In genomic region chr16:88884569-88885271, GRCh38 we compare ENCODE assay signal across 20 cellular contexts. TPM values are rescaled to one million over a fixed set of nuclear protein-coding genes. Genes with fewer than 3 reads are reported as not detected.
DNase-seq lines count a peak whose midpoint lies in the region; ATAC-seq and TF ChIP-seq lines count a peak whose summit lies in the region.
"Had no signal": no experiment of that assay in that cellular context is flagged by ENCODE, and none has a peak within 500 bp of the region (broad histone marks: within the 10 kb centered on the region; RNA-seq: fewer than 3 reads in every experiment).

No MANE protein-coding gene starts in this region.

- H3K27ac ChIP-seq in BLaER1 treated with 17β-estradiol and CSF1 and Interleukin-3, amounts not matched to agents 10 nM and 100 nM, result peak overlapping the region in 3 of 11 experiments; percentile 13 to 45 (median 27); a peak in 3 of 22 replicates
- H3K27ac ChIP-seq in neuronal stem cell (replicated peaks; ENCODE audit: low read length) (no peak overlapping the region), dorsolateral prefrontal cortex (peak overlapping the region in 5 of 59 donors; percentile 26 to 89 (median 36))
- H3K27ac ChIP-seq: C4-2B, HL-60 had no signal

- no peaks in the 10 kb centered on the region for H3K9me3 Mint-ChIP-seq in WTC11
- H3K9me3 Mint-ChIP-seq: CD4-positive, alpha-beta T cell had no signal

- intact Hi-C loops in dorsolateral prefrontal cortex (cut with DNase I), result no loop called here
- intact Hi-C loops in mucosa of descending colon (cut with DNase I, micrococcal nuclease), result no loop called here

- H3K23ac ChIP-seq in neuronal stem cell (ENCODE audit: low read depth, low read length, poor library complexity), result peak overlapping the region; percentile 85

- no peak overlapping the region for H4K8ac ChIP-seq in neuronal stem cell (ENCODE audit: low read depth, low read length)

- H3K4me2 ChIP-seq in BLaER1 treated with 17β-estradiol and CSF1 and Interleukin-3, amounts not matched to agents 10 nM and 100 nM, result peak overlapping the region in 7 of 11 experiments; percentile 1 to 91 (median 82); a peak in 13 of 22 replicates
- H3K4me2 ChIP-seq in neuronal stem cell (ENCODE audit: insufficient read depth, low read length, poor library complexity, severe bottlenecking), result no peak overlapping the region

- no peak for ATAC-seq in WTC11
- ATAC-seq in GM18907 (IDR thresholded peaks at IDR 0.05; ENCODE audit: unreplicated experiment), result no peak
- no peak for ATAC-seq in mucosa of descending colon

- no peak overlapping the region for H2BK15ac ChIP-seq in neuronal stem cell (ENCODE audit: low read length)

- H3K36me3 Mint-ChIP-seq in WTC11, result no peaks in the 10 kb centered on the region

- H3K4me1 ChIP-seq in BLaER1 treated with 17β-estradiol and CSF1 and Interleukin-3, amounts not matched to agents 10 nM and 100 nM, result peaks cover 33 to 94% (median 82%) of the 10 kb centered on the region in 10 experiments
- H3K4me1 ChIP-seq in neuronal stem cell (ENCODE audit: control insufficient read depth in 2 of 2, insufficient read depth in 1 of 2, low read depth in 1 of 2, low read length in 2 of 2) (peaks cover 13 to 14% of the 10 kb centered on the region in 2 donors), mucosa of descending colon (ENCODE audit: low read depth) (peaks cover 9% of the 10 kb centered on the region)

- peaks cover 4 to 5% (median 4%) of the 10 kb centered on the region in 11 experiments; a peak in 20 of 22 replicates for H3K9me3 ChIP-seq in BLaER1 treated with 17β-estradiol and CSF1 and Interleukin-3, amounts not matched to agents 10 nM and 100 nM (replicated peaks in 1 of 11)
- H3K9me3 ChIP-seq in neuronal stem cell (replicated peaks in 1 of 2; ENCODE audit: control insufficient read depth in 2 of 2, insufficient read depth in 1 of 2, low read depth in 1 of 2, low read length in 2 of 2), result peaks cover 0 to 6% of the 10 kb centered on the region in 2 donors
- H3K9me3 ChIP-seq in mucosa of descending colon, result no peaks in the 10 kb centered on the region
- H3K9me3 ChIP-seq: Caco-2 had no signal

- H2BK5ac ChIP-seq in neuronal stem cell (ENCODE audit: low read length), result no peak overlapping the region

- H3K18ac ChIP-seq in neuronal stem cell (ENCODE audit: low read length), result peak overlapping the region; percentile 28

- H3K4me3 ChIP-seq in BLaER1 treated with 17β-estradiol and CSF1 and Interleukin-3, amounts not matched to agents 10 nM and 100 nM, result no peak overlapping the region
- H3K4me3 ChIP-seq in neuronal stem cell (ENCODE audit: low read length in 2 of 2) (no peak overlapping the region), dorsolateral prefrontal cortex (no peak overlapping the region), mucosa of descending colon (no peak overlapping the region)

- H3K27ac Mint-ChIP-seq in WTC11, result peak overlapping the region; percentile 60; the same call in 1 of the 2 replicates
- H3K27ac Mint-ChIP-seq: B cell; CD4-positive, alpha-beta T cell had no signal

- peaks cover 11 to 73% (median 32%) of the 10 kb centered on the region in 11 experiments; a peak in 16 of 22 replicates for H4K20me1 ChIP-seq in BLaER1 treated with 17β-estradiol and CSF1 and Interleukin-3, amounts not matched to agents 10 nM and 100 nM

- POLR2A ChIA-PET in WTC11 (lab: Charles Lee), result no interaction called here

- H3K27me3 Mint-ChIP-seq in WTC11 (ENCODE audit: low read depth), result no peaks in the 10 kb centered on the region; the same call in none of the 2 replicates
- H3K27me3 Mint-ChIP-seq: B cell; CD4-positive, alpha-beta T cell had no signal

- H2AFZ ChIP-seq in neuronal stem cell (ENCODE audit: low read length), result no peak overlapping the region

- H3K4me3 Mint-ChIP-seq in WTC11, result no peak overlapping the region
- H3K4me3 Mint-ChIP-seq: B cell; CD4-positive, alpha-beta T cell had no signal

- TF ChIP-seq CTCF in WTC11 (IDR thresholded peaks at IDR 0.05) (no peak), dorsolateral prefrontal cortex (IDR thresholded peaks at IDR 0.05 in 54 of 56, conservative IDR thresholded peaks at IDR 0.05 in 2 of 56; ENCODE audit: low read depth in 1 of 56, partially characterized antibody in 56 of 56) (no peak), mucosa of descending colon (IDR thresholded peaks at IDR 0.05) (no peak)

- H2BK12ac ChIP-seq in neuronal stem cell (ENCODE audit: low read length), result peak overlapping the region; percentile 41

- H4K91ac ChIP-seq in neuronal stem cell (ENCODE audit: low read depth, low read length, poor library complexity), result no peak overlapping the region

- peak overlapping the region; percentile 84 for H2AK5ac ChIP-seq in neuronal stem cell (ENCODE audit: low read depth, low read length)

- peaks cover 10 to 77% (median 52%) of the 10 kb centered on the region in 11 experiments; a peak in 21 of 22 replicates for H3K36me3 ChIP-seq in BLaER1 treated with 17β-estradiol and CSF1 and Interleukin-3, amounts not matched to agents 10 nM and 100 nM
- no peaks in the 10 kb centered on the region for H3K36me3 ChIP-seq in neuronal stem cell (replicated peaks in 1 of 2; ENCODE audit: control insufficient read depth in 2 of 2, insufficient read depth in 2 of 2, low read length in 2 of 2)
- no peaks in the 10 kb centered on the region for H3K36me3 ChIP-seq in mucosa of descending colon (ENCODE audit: low read depth)

- DNase-seq in WTC11 (ENCODE audit: low spot score) (no peak), neuronal stem cell (ENCODE audit: low spot score) (no peak), dorsolateral prefrontal cortex (no peak), mucosa of descending colon (no peak)
- DNase-seq: Caco-2; CD4-positive, alpha-beta T cell; DMS79; GDM1; GOT3; H7; IMR-90; KBM-7 had no signal

- H3K4me1 Mint-ChIP-seq in WTC11, result no peaks in the 10 kb centered on the region

- WGBS in neuronal stem cell (ENCODE audit: extremely low coverage in 2 of 2, insufficient read length in 2 of 2, insufficient replicate concordance in 1 of 2), 2 donors, result no CpG with 5 or more reads among the region's 39 CpGs

- CTCF ChIA-PET in WTC11 (lab: Charles Lee), result no interaction called here

- peaks cover 11% of the 10 kb centered on the region for H3K79me1 ChIP-seq in neuronal stem cell (ENCODE audit: low read depth, low read length)

- H3K14ac ChIP-seq in neuronal stem cell (ENCODE audit: low read length), result peak overlapping the region; percentile 25

- peak overlapping the region in 2 of 11 experiments; percentile 24 to 27; a peak in 2 of 22 replicates for H3K9ac ChIP-seq in BLaER1 treated with 17β-estradiol and CSF1 and Interleukin-3, amounts not matched to agents 10 nM and 100 nM
- no peak overlapping the region for H3K9ac ChIP-seq in neuronal stem cell (ENCODE audit: low read depth, low read length, poor library complexity)

- H3K4ac ChIP-seq in neuronal stem cell (ENCODE audit: low read length), result no peak overlapping the region

- no peak overlapping the region for H2BK120ac ChIP-seq in neuronal stem cell (ENCODE audit: low read depth, low read length)

- H3K27me3 ChIP-seq in BLaER1 treated with 17β-estradiol and CSF1 and Interleukin-3, amounts not matched to agents 10 nM and 100 nM, result no peaks in the 10 kb centered on the region
- H3K27me3 ChIP-seq in neuronal stem cell (ENCODE audit: control insufficient read depth in 3 of 3, insufficient read depth in 3 of 3, low read depth in 1 of 3, low read length in 3 of 3) (peaks cover 0 to 13% (median 4%) of the 10 kb centered on the region in 3 experiments), dorsolateral prefrontal cortex (peaks cover 0 to 14% (median 0%) of the 10 kb centered on the region in 45 donors)

TF ChIP-seq in WTC11, 78 proteins besides CTCF, POLR2A, EP300 and RAD21 (continues in another document):
- TF ChIP-seq EMX1 (CRISPR knock-in tag; IDR thresholded peaks at IDR 0.05) (no peak), USF2 (CRISPR knock-in tag; IDR thresholded peaks at IDR 0.05) (no peak), ATF2 (CRISPR knock-in tag; IDR thresholded peaks at IDR 0.05; ENCODE audit: borderline replicate concordance, low read depth) (no peak), CREM (CRISPR knock-in tag; IDR thresholded peaks at IDR 0.05) (no peak), NFYB (CRISPR knock-in tag; conservative IDR thresholded peaks at IDR 0.05; ENCODE audit: low read depth) (no peak), IRF2 (CRISPR knock-in tag; IDR thresholded peaks at IDR 0.05; ENCODE audit: borderline replicate concordance, low read depth) (no peak), ZNF138 (CRISPR knock-in tag; conservative IDR thresholded peaks at IDR 0.05) (no peak)

RNA-seq across cellular contexts. Expression of gene PABPN1L, which starts 18.3 kb away (rescaled TPM):
- total RNA-seq in WTC11 (2021) (not detected in 3 replicates), dorsolateral prefrontal cortex (under 1 TPM in 22 of 120 experiments, not detected in 98; 0.36 to 0.92 (median 0.56) TPM), mucosa of descending colon (not detected)
- not detected for polyA plus RNA-seq in neuronal stem cell (2013, experiment 1 of 2)
- polyA plus RNA-seq in neuronal stem cell (2013, experiment 2 of 2), result not detected
- total RNA-seq: A172; Caco-2; CD4-positive, alpha-beta T cell; Daoy; H7; HT1080; IMR-90 had no signal
- polyA plus RNA-seq: IMR-90 had no signal

RNA-seq across cellular contexts. Expression of gene TRAPPC2L, which starts 27.8 kb away (rescaled TPM):
- total RNA-seq in WTC11 (2021) (63.1 to 82.0 TPM (median 64.5 TPM) in 3 replicates), dorsolateral prefrontal cortex (10 to 100 TPM; 30.9 to 83.9 (median 57.9) TPM), mucosa of descending colon (10 to 100 TPM; 30.6 to 57.9 (median 40.7) TPM)
- 57.0 TPM for polyA plus RNA-seq in neuronal stem cell (2013, experiment 1 of 2)
- polyA plus RNA-seq in neuronal stem cell (2013, experiment 2 of 2), result 58.2 TPM

RNA-seq across cellular contexts. Expression of gene GALNS, which starts 28.0 kb away (rescaled TPM):
- 23.0 to 29.5 TPM (median 25.8 TPM) in 3 replicates for total RNA-seq in WTC11 (2021)
- 9.6 TPM for polyA plus RNA-seq in neuronal stem cell (2013, experiment 1 of 2)
- polyA plus RNA-seq in neuronal stem cell (2013, experiment 2 of 2), result 9.1 TPM
- total RNA-seq in dorsolateral prefrontal cortex, result 10 to 100 TPM; 22.5 to 60.1 (median 36.3) TPM
- 10 to 100 TPM; 37.4 to 65.3 (median 44.0) TPM for total RNA-seq in mucosa of descending colon
